ENCODE assay signal across 1 cellular context in genomic region chr7:129095258-129095657, GRCh38.
TF ChIP-seq lines count a peak whose summit lies in the region.

No MANE protein-coding gene starts in this region.

TF ChIP-seq in GM12878, 131 proteins besides CTCF, POLR2A, EP300 and RAD21 (continued from another document):
- TF ChIP-seq, protein P1, sequence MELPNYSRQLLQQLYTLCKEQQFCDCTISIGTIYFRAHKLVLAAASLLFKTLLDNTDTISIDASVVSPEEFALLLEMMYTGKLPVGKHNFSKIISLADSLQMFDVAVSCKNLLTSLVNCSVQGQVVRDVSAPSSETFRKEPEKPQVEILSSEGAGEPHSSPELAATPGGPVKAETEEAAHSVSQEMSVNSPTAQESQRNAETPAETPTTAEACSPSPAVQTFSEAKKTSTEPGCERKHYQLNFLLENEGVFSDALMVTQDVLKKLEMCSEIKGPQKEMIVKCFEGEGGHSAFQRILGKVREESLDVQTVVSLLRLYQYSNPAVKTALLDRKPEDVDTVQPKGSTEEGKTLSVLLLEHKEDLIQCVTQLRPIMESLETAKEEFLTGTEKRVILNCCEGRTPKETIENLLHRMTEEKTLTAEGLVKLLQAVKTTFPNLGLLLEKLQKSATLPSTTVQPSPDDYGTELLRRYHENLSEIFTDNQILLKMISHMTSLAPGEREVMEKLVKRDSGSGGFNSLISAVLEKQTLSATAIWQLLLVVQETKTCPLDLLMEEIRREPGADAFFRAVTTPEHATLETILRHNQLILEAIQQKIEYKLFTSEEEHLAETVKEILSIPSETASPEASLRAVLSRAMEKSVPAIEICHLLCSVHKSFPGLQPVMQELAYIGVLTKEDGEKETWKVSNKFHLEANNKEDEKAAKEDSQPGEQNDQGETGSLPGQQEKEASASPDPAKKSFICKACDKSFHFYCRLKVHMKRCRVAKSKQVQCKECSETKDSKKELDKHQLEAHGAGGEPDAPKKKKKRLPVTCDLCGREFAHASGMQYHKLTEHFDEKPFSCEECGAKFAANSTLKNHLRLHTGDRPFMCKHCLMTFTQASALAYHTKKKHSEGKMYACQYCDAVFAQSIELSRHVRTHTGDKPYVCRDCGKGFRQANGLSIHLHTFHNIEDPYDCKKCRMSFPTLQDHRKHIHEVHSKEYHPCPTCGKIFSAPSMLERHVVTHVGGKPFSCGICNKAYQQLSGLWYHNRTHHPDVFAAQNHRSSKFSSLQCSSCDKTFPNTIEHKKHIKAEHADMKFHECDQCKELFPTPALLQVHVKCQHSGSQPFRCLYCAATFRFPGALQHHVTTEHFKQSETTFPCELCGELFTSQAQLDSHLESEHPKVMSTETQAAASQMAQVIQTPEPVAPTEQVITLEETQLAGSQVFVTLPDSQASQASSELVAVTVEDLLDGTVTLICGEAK (IDR thresholded peaks at IDR 0.05; ENCODE audit: borderline replicate concordance), result peak; percentile 82
- TF ChIP-seq BRCA1 (IDR thresholded peaks at IDR 0.05; ENCODE audit: low read depth, low read length) (no peak), ZNF592 (IDR thresholded peaks at IDR 0.05) (0 out of 2 replicates have a peak, but pooled peaks have one; percentile 24), FOXK2 (IDR thresholded peaks at IDR 0.05) (no peak), MYC (IDR thresholded peaks at IDR 0.05; ENCODE audit: insufficient read depth, insufficient read length, insufficient replicate concordance, low read length, severe bottlenecking) (no peak), RUNX3 (IDR thresholded peaks at IDR 0.05; ENCODE audit: low read length) (peak; percentile 95), PML (IDR thresholded peaks at IDR 0.05; ENCODE audit: low read length) (0 out of 2 replicates have a peak, but pooled peaks have one; percentile 67), SMAD1 (IDR thresholded peaks at IDR 0.05; ENCODE audit: low read depth, partially characterized antibody) (no peak), IKZF2 (IDR thresholded peaks at IDR 0.05) (peak; percentile 30 to 63; a peak in 3 of 4 replicates), NR2C1 (IDR thresholded peaks at IDR 0.05) (no peak), GABPA (IDR thresholded peaks at IDR 0.05; ENCODE audit: low read depth) (peak; percentile 62; the same call in 1 of the 2 replicates), ZNF24 (IDR thresholded peaks at IDR 0.05) (peak; percentile 80), CREM (IDR thresholded peaks at IDR 0.05; ENCODE audit: low read depth) (peak; percentile 80), ZNF274 (IDR thresholded peaks at IDR 0.05; ENCODE audit: insufficient read depth, insufficient read length) (no peak), CBFB (IDR thresholded peaks at IDR 0.05; ENCODE audit: low read depth) (peak; percentile 69), MEF2B (IDR thresholded peaks at IDR 0.05; ENCODE audit: partially characterized antibody, poor library complexity, severe bottlenecking) (peak; percentile 53), ETV6 (conservative IDR thresholded peaks at IDR 0.05 in 1 of 2, IDR thresholded peaks at IDR 0.05 in 1 of 2; ENCODE audit: borderline replicate concordance in 1 of 2, low read depth in 1 of 2) (peak in 1 of 2 experiments; percentile 78; a peak in 2 of 4 replicates), ZZZ3 (IDR thresholded peaks at IDR 0.05; ENCODE audit: control insufficient read depth, insufficient read length, low read depth) (no peak), MTA3 (IDR thresholded peaks at IDR 0.05; ENCODE audit: borderline replicate concordance, low read length) (peak; percentile 64; the same call in 1 of the 2 replicates)
- TF ChIP-seq, protein P2, sequence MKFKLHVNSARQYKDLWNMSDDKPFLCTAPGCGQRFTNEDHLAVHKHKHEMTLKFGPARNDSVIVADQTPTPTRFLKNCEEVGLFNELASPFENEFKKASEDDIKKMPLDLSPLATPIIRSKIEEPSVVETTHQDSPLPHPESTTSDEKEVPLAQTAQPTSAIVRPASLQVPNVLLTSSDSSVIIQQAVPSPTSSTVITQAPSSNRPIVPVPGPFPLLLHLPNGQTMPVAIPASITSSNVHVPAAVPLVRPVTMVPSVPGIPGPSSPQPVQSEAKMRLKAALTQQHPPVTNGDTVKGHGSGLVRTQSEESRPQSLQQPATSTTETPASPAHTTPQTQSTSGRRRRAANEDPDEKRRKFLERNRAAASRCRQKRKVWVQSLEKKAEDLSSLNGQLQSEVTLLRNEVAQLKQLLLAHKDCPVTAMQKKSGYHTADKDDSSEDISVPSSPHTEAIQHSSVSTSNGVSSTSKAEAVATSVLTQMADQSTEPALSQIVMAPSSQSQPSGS (IDR thresholded peaks at IDR 0.05; ENCODE audit: low read length), result peak; percentile 51; the same call in 1 of the 2 replicates
- TF ChIP-seq, protein P3, sequence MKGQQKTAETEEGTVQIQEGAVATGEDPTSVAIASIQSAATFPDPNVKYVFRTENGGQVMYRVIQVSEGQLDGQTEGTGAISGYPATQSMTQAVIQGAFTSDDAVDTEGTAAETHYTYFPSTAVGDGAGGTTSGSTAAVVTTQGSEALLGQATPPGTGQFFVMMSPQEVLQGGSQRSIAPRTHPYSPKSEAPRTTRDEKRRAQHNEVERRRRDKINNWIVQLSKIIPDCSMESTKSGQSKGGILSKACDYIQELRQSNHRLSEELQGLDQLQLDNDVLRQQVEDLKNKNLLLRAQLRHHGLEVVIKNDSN (IDR thresholded peaks at IDR 0.05; ENCODE audit: borderline replicate concordance, extremely low read length, insufficient read depth, low read depth, low read length), result no peak
